ENCODE assay signal across 8 cellular contexts in genomic region chr11:111299111-111300026, GRCh38. TPM values are rescaled to one million over a fixed set of nuclear protein-coding genes. Genes with fewer than 3 reads are reported as not detected.
DNase-seq lines count a peak whose midpoint lies in the region; ATAC-seq and TF ChIP-seq lines count a peak whose summit lies in the region.

No MANE protein-coding gene starts in this region.

- peaks cover 29% of the 10 kb centered on the region for H3K4me1 ChIP-seq in OCI-LY1 (ENCODE audit: insufficient read depth, low read length, severe bottlenecking)
- H3K4me1 ChIP-seq in esophagus (ENCODE audit: control insufficient read depth in 2 of 2, insufficient read depth in 2 of 2, low read length in 1 of 2) = peaks cover 3 to 5% of the 10 kb centered on the region in 2 donors
- peaks cover 5% of the 10 kb centered on the region for H3K4me1 ChIP-seq in upper lobe of right lung

- 0 out of 2 replicates have a peak, but pooled peaks cover 5% of the 10 kb centered on the region for H3K27me3 ChIP-seq in OCI-LY1 (ENCODE audit: insufficient read depth, low read length)
- H3K27me3 ChIP-seq in esophagus (ENCODE audit: control insufficient read depth in 1 of 2, insufficient read depth in 2 of 2, low read length in 2 of 2) = no peaks in the 10 kb centered on the region
- no peaks in the 10 kb centered on the region for H3K27me3 ChIP-seq in upper lobe of right lung

- peak overlapping the region; percentile 58; the same call in 1 of the 2 replicates for H3K9ac ChIP-seq in OCI-LY1 (ENCODE audit: low read length)

- H3K4me3 ChIP-seq in OCI-LY1 (ENCODE audit: low read depth, low read length, poor library complexity, severe bottlenecking) (peak overlapping the region; percentile 63), esophagus (ENCODE audit: low read depth in 1 of 2, low read length in 2 of 2) (peak overlapping the region; percentile 70 to 79), upper lobe of right lung (peak overlapping the region; percentile 58)

- no peaks in the 10 kb centered on the region for H4K20me1 ChIP-seq in OCI-LY1 (ENCODE audit: insufficient read depth, low read length)

- TF ChIP-seq CTCF in OCI-LY1 (IDR thresholded peaks at IDR 0.05; ENCODE audit: low read length) = peak; percentile 43
- peak; percentile 61 for TF ChIP-seq CTCF in upper lobe of right lung (IDR thresholded peaks at IDR 0.05)

- H3K27ac ChIP-seq in OCI-LY1 (ENCODE audit: low read depth, low read length, poor library complexity, severe bottlenecking) (peak overlapping the region; percentile 57), esophagus (ENCODE audit: low read depth in 2 of 2, low read length in 1 of 2) (peak overlapping the region; percentile 77 to 81), upper lobe of right lung (peak overlapping the region; percentile 85)

- peak; percentile 63 for ATAC-seq in GM21786 (IDR thresholded peaks at IDR 0.05; ENCODE audit: unreplicated experiment)
- peak; percentile 84 for ATAC-seq in upper lobe of right lung

- DNase-seq in ELF-1 (ENCODE audit: low read depth, low spot score) (peak; percentile 57), midbrain (lab: John Stamatoyannopoulos, UW) (peak; percentile 40), upper lobe of right lung (peak; percentile 88), HCEC 1CT (no peak), NCI-H1092 treated with DMSO at 0.1 percent for 48 hours (lab: John Stamatoyannopoulos, UW) (no peak)

- no peaks in the 10 kb centered on the region for H3K9me2 ChIP-seq in OCI-LY1 (ENCODE audit: low read depth, low read length)

- peaks cover 35% of the 10 kb centered on the region; the same call in 1 of the 2 replicates for H3K36me3 ChIP-seq in OCI-LY1 (ENCODE audit: insufficient read depth, low read length)
- peaks cover 0 to 4% of the 10 kb centered on the region in 2 donors for H3K36me3 ChIP-seq in esophagus (ENCODE audit: control insufficient read depth in 2 of 2, insufficient read depth in 2 of 2, low read length in 1 of 2)
- no peaks in the 10 kb centered on the region for H3K36me3 ChIP-seq in upper lobe of right lung

- H3F3A ChIP-seq in OCI-LY1 (ENCODE audit: insufficient read depth, low read length) = peaks cover 3% of the 10 kb centered on the region; the same call in 1 of the 2 replicates

- H3K79me2 ChIP-seq in OCI-LY1 (ENCODE audit: insufficient read depth, low read length) = no peaks in the 10 kb centered on the region

- intact Hi-C loops in upper lobe of right lung (cut with DNase I) = no loop called here

- H3K9me3 ChIP-seq in OCI-LY1 (ENCODE audit: low read length) (no peaks in the 10 kb centered on the region), esophagus (ENCODE audit: control insufficient read depth in 2 of 2, insufficient read depth in 1 of 2, low read depth in 1 of 2, low read length in 1 of 2) (no peaks in the 10 kb centered on the region), upper lobe of right lung (no peaks in the 10 kb centered on the region)

- 2% methylated on average over 72 to 75 of the region's 75 CpGs for WGBS in esophagus, 2 donors

- peak overlapping the region; percentile 61 for H3K4me2 ChIP-seq in OCI-LY1 (ENCODE audit: low read length)

- H2AFZ ChIP-seq in OCI-LY1 (ENCODE audit: low read length) = no peak overlapping the region

RNA-seq across cellular contexts. Expression of gene POU2AF3, which starts 1.0 kb away (rescaled TPM):
- polyA plus RNA-seq in esophagus = 1 to 10 TPM; 3.8 to 4.0 TPM
- total RNA-seq in upper lobe of right lung = 1.8 TPM

RNA-seq across cellular contexts. Expression of gene POU2AF2, which starts 53.8 kb away (rescaled TPM):
- polyA plus RNA-seq in esophagus = under 1 TPM in 1 of 2 donors, not detected in 1; 0.04 TPM
- total RNA-seq in upper lobe of right lung = not detected

Comparison
In these comparisons a context has a peak if more than half of its experiments do, and no peak if none do; other contexts are left out.
1. DNase-seq: peak in ELF-1 (single experiment), midbrain (single experiment) and upper lobe of right lung (single experiment); none in HCEC 1CT (single experiment) and NCI-H1092 treated with DMSO at 0.1 percent for 48 hours (single experiment).
2. Peak in every context shown above with its lines, with median percentiles within 50 percentile points of each other: H3K27ac ChIP-seq and H3K4me3 ChIP-seq.